In the genomic region with DNA sequence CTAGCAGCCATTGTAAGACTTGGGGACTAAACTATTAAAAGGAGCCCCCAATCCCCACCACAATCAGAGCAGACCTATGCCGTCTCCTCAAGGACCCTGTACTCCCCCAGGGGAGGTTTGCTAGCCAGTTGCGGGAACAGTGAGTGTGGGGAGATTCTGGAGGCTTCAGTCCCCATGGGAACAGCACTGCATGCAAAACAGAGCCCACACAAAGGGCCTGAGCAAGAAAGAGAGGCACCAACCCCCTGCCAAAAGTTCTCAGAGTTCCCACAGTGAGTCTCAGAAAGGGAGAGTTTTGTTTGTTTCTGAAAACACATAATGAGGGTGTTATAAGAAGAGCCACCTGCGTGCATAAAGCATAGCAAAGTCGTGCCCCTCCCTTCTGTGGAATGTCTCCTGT, we compare ENCODE assay signal across 12 cellular contexts.
DNase-seq lines count a peak whose midpoint lies in the region; ATAC-seq and TF ChIP-seq lines count a peak whose summit lies in the region.
"Had no signal": no experiment of that assay in that cellular context is flagged by ENCODE, and none has a peak within 500 bp of the region (broad histone marks: within the 10 kb centered on the region; RNA-seq: fewer than 3 reads in every experiment).

No MANE protein-coding gene starts in this region.

- TF ChIP-seq CTCF in GM10266 (IDR thresholded peaks at IDR 0.05; ENCODE audit: control insufficient read depth, insufficient read depth, low read depth, missing control alignments): no peak

- DNase-seq in GM10266 (ENCODE audit: extremely low spot score) (peak; percentile 49), cortex of kidney (lab: John Stamatoyannopoulos, UW) (no peak), DMS153 treated with DMSO at 0.1 percent for 48 hours (lab: John Stamatoyannopoulos, UW; ENCODE audit: unreplicated experiment) (no peak), NCI-H1694 treated with DMSO at 0.1 percent for 48 hours (lab: John Stamatoyannopoulos, UW) (no peak), LoVo (ENCODE audit: low spot score) (no peak)
- DNase-seq: foreskin keratinocyte; NCI-H2227 treated with DMSO at 0.1 percent for 48 hours; stimulated activated naive CD4-positive, alpha-beta T cell had no signal

- ATAC-seq in GM19463 (IDR thresholded peaks at IDR 0.05; ENCODE audit: unreplicated experiment) (peak; percentile 85), HG02943 (IDR thresholded peaks at IDR 0.05; ENCODE audit: low read depth, unreplicated experiment) (peak; percentile 70)
- ATAC-seq: foreskin keratinocyte, SK-N-SH treated with all-trans-retinoic acid at 6 μM for 48 hours had no signal

- H3K27ac ChIP-seq in angular gyrus (ENCODE audit: low read depth, low read length): peak overlapping the region; percentile 79
- H3K27ac ChIP-seq: foreskin keratinocyte had no signal
